Comparison of ENCODE assay signal across 1 cellular context in genomic region chr2:241637233-241638062, GRCh38.
TF ChIP-seq lines count a peak whose summit lies in the region.

ATG4B (plus strand) TSS chr2:241637693; CDS start chr2:241637715, 22 bp downstream.

TF ChIP-seq in GM12878, 131 proteins besides CTCF, POLR2A, EP300 and RAD21 (continued from another document and continues in another):
- TF ChIP-seq E2F8 (IDR thresholded peaks at IDR 0.05; ENCODE audit: low read depth, partially characterized antibody) (no peak), EZH2 (IDR thresholded peaks at IDR 0.05; ENCODE audit: borderline replicate concordance, control insufficient read depth, low read depth, low read length) (no peak), NBN (IDR thresholded peaks at IDR 0.05) (peak; percentile 61), MYC (IDR thresholded peaks at IDR 0.05; ENCODE audit: insufficient read depth, insufficient read length, insufficient replicate concordance, low read length, severe bottlenecking) (no peak), CREB1 (IDR thresholded peaks at IDR 0.05; ENCODE audit: low read depth) (peak; percentile 98), PML (IDR thresholded peaks at IDR 0.05; ENCODE audit: low read length) (no peak), BACH1 (IDR thresholded peaks at IDR 0.05; ENCODE audit: borderline replicate concordance) (no peak), CBFB (IDR thresholded peaks at IDR 0.05; ENCODE audit: low read depth) (no peak), IRF5 (IDR thresholded peaks at IDR 0.05; ENCODE audit: borderline replicate concordance) (no peak), SMAD1 (IDR thresholded peaks at IDR 0.05; ENCODE audit: low read depth, partially characterized antibody) (no peak), WRNIP1 (IDR thresholded peaks at IDR 0.05; ENCODE audit: borderline replicate concordance, low read depth, low read length) (0 out of 2 replicates have a peak, but pooled peaks have one; percentile 53), FOXM1 (IDR thresholded peaks at IDR 0.05; ENCODE audit: low read depth, low read length) (no peak), CHD1 (IDR thresholded peaks at IDR 0.05; ENCODE audit: low read depth, low read length) (no peak), TBL1XR1 (IDR thresholded peaks at IDR 0.05; ENCODE audit: low read depth, low read length) (no peak), RBBP5 (conservative IDR thresholded peaks at IDR 0.05) (no peak; the same call in 1 of the 2 replicates), PAX5 (IDR thresholded peaks at IDR 0.05; ENCODE audit: borderline replicate concordance, low read depth, low read length) (no peak), STAT3 (IDR thresholded peaks at IDR 0.05; ENCODE audit: low read depth, low read length) (no peak), JUND (IDR thresholded peaks at IDR 0.05; ENCODE audit: low read depth, low read length) (no peak), NFYA (IDR thresholded peaks at IDR 0.05; ENCODE audit: borderline replicate concordance, low read depth, low read length) (no peak), MLLT1 (IDR thresholded peaks at IDR 0.05) (no peak), FOS (IDR thresholded peaks at IDR 0.05; ENCODE audit: borderline replicate concordance, extremely low read depth, insufficient read length) (no peak), MYB (IDR thresholded peaks at IDR 0.05; ENCODE audit: borderline replicate concordance, low read depth, low read length) (no peak), STAT1 (conservative IDR thresholded peaks at IDR 0.05) (peak; percentile 96; the same call in 1 of the 2 replicates), EED (IDR thresholded peaks at IDR 0.05; ENCODE audit: low read depth) (no peak), BMI1 (IDR thresholded peaks at IDR 0.05; ENCODE audit: borderline replicate concordance) (no peak), ZNF24 (IDR thresholded peaks at IDR 0.05) (no peak), PKNOX1 (IDR thresholded peaks at IDR 0.05) (peak; percentile 59), YBX1 (IDR thresholded peaks at IDR 0.05) (no peak), NFXL1 (IDR thresholded peaks at IDR 0.05; ENCODE audit: borderline replicate concordance) (no peak), CEBPB (IDR thresholded peaks at IDR 0.05; ENCODE audit: borderline replicate concordance in 1 of 2, low read depth in 2 of 2, low read length in 2 of 2) (no peak), HDAC2 (IDR thresholded peaks at IDR 0.05) (no peak), ZBTB40 (IDR thresholded peaks at IDR 0.05; ENCODE audit: borderline replicate concordance) (peak; percentile 45; the same call in 1 of the 2 replicates), HCFC1 (IDR thresholded peaks at IDR 0.05; ENCODE audit: low read length) (peak; percentile 91), CREM (IDR thresholded peaks at IDR 0.05; ENCODE audit: low read depth) (peak; percentile 99), USF1 (IDR thresholded peaks at IDR 0.05; ENCODE audit: borderline replicate concordance, extremely low read length, insufficient read depth, low read depth, low read length) (no peak), JUNB (IDR thresholded peaks at IDR 0.05) (no peak), NR2F1 (conservative IDR thresholded peaks at IDR 0.05) (no peak; the same call in 1 of the 2 replicates), ZNF207 (IDR thresholded peaks at IDR 0.05; ENCODE audit: borderline replicate concordance) (peak; percentile 99), IKZF2 (IDR thresholded peaks at IDR 0.05) (no peak), NRF1 (conservative IDR thresholded peaks at IDR 0.05; ENCODE audit: low read depth, low read length) (no peak), ATF3 (IDR thresholded peaks at IDR 0.05; ENCODE audit: borderline replicate concordance, extremely low read depth, low read depth, low read length) (peak; percentile 76; the same call in 1 of the 2 replicates), ZNF622 (IDR thresholded peaks at IDR 0.05) (no peak), ZNF217 (IDR thresholded peaks at IDR 0.05) (no peak), RELA (IDR thresholded peaks at IDR 0.05; ENCODE audit: borderline replicate concordance, partially characterized antibody) (peak; percentile 60)
- TF ChIP-seq, protein P1, sequence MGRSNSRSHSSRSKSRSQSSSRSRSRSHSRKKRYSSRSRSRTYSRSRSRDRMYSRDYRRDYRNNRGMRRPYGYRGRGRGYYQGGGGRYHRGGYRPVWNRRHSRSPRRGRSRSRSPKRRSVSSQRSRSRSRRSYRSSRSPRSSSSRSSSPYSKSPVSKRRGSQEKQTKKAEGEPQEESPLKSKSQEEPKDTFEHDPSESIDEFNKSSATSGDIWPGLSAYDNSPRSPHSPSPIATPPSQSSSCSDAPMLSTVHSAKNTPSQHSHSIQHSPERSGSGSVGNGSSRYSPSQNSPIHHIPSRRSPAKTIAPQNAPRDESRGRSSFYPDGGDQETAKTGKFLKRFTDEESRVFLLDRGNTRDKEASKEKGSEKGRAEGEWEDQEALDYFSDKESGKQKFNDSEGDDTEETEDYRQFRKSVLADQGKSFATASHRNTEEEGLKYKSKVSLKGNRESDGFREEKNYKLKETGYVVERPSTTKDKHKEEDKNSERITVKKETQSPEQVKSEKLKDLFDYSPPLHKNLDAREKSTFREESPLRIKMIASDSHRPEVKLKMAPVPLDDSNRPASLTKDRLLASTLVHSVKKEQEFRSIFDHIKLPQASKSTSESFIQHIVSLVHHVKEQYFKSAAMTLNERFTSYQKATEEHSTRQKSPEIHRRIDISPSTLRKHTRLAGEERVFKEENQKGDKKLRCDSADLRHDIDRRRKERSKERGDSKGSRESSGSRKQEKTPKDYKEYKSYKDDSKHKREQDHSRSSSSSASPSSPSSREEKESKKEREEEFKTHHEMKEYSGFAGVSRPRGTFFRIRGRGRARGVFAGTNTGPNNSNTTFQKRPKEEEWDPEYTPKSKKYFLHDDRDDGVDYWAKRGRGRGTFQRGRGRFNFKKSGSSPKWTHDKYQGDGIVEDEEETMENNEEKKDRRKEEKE (IDR thresholded peaks at IDR 0.05): no peak
- TF ChIP-seq, protein P2, sequence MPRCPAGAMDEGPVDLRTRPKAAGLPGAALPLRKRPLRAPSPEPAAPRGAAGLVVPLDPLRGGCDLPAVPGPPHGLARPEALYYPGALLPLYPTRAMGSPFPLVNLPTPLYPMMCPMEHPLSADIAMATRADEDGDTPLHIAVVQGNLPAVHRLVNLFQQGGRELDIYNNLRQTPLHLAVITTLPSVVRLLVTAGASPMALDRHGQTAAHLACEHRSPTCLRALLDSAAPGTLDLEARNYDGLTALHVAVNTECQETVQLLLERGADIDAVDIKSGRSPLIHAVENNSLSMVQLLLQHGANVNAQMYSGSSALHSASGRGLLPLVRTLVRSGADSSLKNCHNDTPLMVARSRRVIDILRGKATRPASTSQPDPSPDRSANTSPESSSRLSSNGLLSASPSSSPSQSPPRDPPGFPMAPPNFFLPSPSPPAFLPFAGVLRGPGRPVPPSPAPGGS (IDR thresholded peaks at IDR 0.05; ENCODE audit: borderline replicate concordance, insufficient read depth, low read depth, low read length, poor library complexity, severe bottlenecking): no peak
- TF ChIP-seq, protein P3, sequence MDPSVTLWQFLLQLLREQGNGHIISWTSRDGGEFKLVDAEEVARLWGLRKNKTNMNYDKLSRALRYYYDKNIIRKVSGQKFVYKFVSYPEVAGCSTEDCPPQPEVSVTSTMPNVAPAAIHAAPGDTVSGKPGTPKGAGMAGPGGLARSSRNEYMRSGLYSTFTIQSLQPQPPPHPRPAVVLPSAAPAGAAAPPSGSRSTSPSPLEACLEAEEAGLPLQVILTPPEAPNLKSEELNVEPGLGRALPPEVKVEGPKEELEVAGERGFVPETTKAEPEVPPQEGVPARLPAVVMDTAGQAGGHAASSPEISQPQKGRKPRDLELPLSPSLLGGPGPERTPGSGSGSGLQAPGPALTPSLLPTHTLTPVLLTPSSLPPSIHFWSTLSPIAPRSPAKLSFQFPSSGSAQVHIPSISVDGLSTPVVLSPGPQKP (IDR thresholded peaks at IDR 0.05; ENCODE audit: low read depth, low read length): peak; percentile 67
